8 cellular contexts compared by ENCODE assay signal in genomic region chr13:53782400-53783030, GRCh38.
A peak's percentile ranks its signal among the peaks of the same experiment; 100 is the strongest.
DNase-seq lines count a peak whose midpoint lies in the region; ATAC-seq, FAIRE-seq and TF ChIP-seq lines count a peak whose summit lies in the region.

No MANE protein-coding gene starts in this region.

- peak; percentile 76 for ATAC-seq in GM19467 (IDR thresholded peaks at IDR 0.05; ENCODE audit: unreplicated experiment)

- in situ Hi-C loops in mammary epithelial cell (cut with MboI; ENCODE audit: low sequenced_read_pairs in 2 of 2): no loop called here

- H3K4me3 ChIP-seq in HUES6 (ENCODE audit: low read depth, low read length) (peak overlapping the region; percentile 40; the same call in 1 of the 2 replicates), mammary epithelial cell (replicated peaks in 1 of 3; ENCODE audit: insufficient read depth in 1 of 3, low read depth in 2 of 3, low read length in 3 of 3) (no peak overlapping the region), keratinocyte (ENCODE audit: control insufficient read depth in 2 of 3, extremely low read depth in 1 of 3, insufficient read depth in 2 of 3, low read depth in 1 of 3, low read length in 3 of 3) (no peak overlapping the region)

- H3K4me2 ChIP-seq in mammary epithelial cell (ENCODE audit: insufficient read depth, low read depth, low read length): peak overlapping the region; percentile 26
- peak overlapping the region; percentile 17 for H3K4me2 ChIP-seq in keratinocyte (ENCODE audit: control insufficient read depth, extremely low read depth, insufficient read depth, low read depth, low read length)

- CTCF ChIA-PET in mammary epithelial cell (lab: Charles Lee; ENCODE audit: low non-redundant PET): interaction anchor here (0.7 to 1.0 kb wide), 2 partner anchors 372 to 532 kb away, joined by 4 to 8 read pairs; no protein-coding TSS in a partner anchor

- peak; percentile 76 to 79 for TF ChIP-seq CTCF in mammary epithelial cell (conservative IDR thresholded peaks at IDR 0.05 in 1 of 2, IDR thresholded peaks at IDR 0.05 in 1 of 2; ENCODE audit: extremely low read depth in 1 of 2, insufficient read depth in 1 of 2, low read depth in 1 of 2, low read length in 2 of 2)
- TF ChIP-seq CTCF in keratinocyte (optimal IDR thresholded peaks at IDR 0.05 in 1 of 3, IDR thresholded peaks at IDR 0.05 in 1 of 3, conservative IDR thresholded peaks at IDR 0.05 in 1 of 3; ENCODE audit: extremely low read depth in 1 of 3, insufficient read depth in 2 of 3, low read length in 3 of 3): peak; percentile 46 to 65 (median 51)

- no peaks in the 10 kb centered on the region for H3K27me3 ChIP-seq in HUES6 (ENCODE audit: control insufficient read depth, insufficient read depth, low read length)
- H3K27me3 ChIP-seq in mammary epithelial cell (ENCODE audit: insufficient read depth, low read length): no peaks in the 10 kb centered on the region
- H3K27me3 ChIP-seq in keratinocyte (ENCODE audit: control insufficient read depth, extremely low read depth, insufficient read depth, low read length): no peaks in the 10 kb centered on the region

- H3K79me2 ChIP-seq in mammary epithelial cell (ENCODE audit: insufficient read depth, low read length) (no peaks in the 10 kb centered on the region), keratinocyte (ENCODE audit: control insufficient read depth, insufficient read depth, low read length) (no peaks in the 10 kb centered on the region)

- 8% methylated on average over 9 of the region's 10 CpGs for WGBS in mammary epithelial cell (ENCODE audit: low coverage, missing lambda C conversion rate)

- dilution Hi-C loops in mammary epithelial cell (cut with HindIII; ENCODE audit: low sequenced_read_pairs): no loop called here
- dilution Hi-C loops in keratinocyte (cut with MboI; ENCODE audit: extremely low pct_ligation_motif_present, low sequenced_read_pairs): no loop called here

- H3K36me3 ChIP-seq in HUES6 (ENCODE audit: control insufficient read depth, insufficient read depth, low read length) (no peaks in the 10 kb centered on the region), mammary epithelial cell (ENCODE audit: insufficient read depth, low read length) (no peaks in the 10 kb centered on the region), keratinocyte (ENCODE audit: control insufficient read depth in 2 of 2, extremely low read depth in 1 of 2, insufficient read depth in 2 of 2, low read length in 2 of 2) (no peaks in the 10 kb centered on the region)

- DNase-seq in DMS 273 (lab: John Stamatoyannopoulos, UW; ENCODE audit: unreplicated experiment) (peak; percentile 83), NCI-H82 (lab: John Stamatoyannopoulos, UW) (peak; percentile 93), mammary epithelial cell (peak; percentile 20), keratinocyte (ENCODE audit: low read depth, low spot score) (no peak), superior temporal gyrus (ENCODE audit: extremely low spot score) (peak; percentile 95), T-helper 9 cell (no peak)

- H3K9me3 ChIP-seq in HUES6 (ENCODE audit: control insufficient read depth, insufficient read depth, low read depth, low read length): no peaks in the 10 kb centered on the region
- H3K9me3 ChIP-seq in mammary epithelial cell (replicated peaks; ENCODE audit: insufficient read depth, low read length): no peaks in the 10 kb centered on the region
- H3K9me3 ChIP-seq in keratinocyte (ENCODE audit: control insufficient read depth, low read depth, low read length): no peaks in the 10 kb centered on the region

- H3K9me1 ChIP-seq in keratinocyte (ENCODE audit: control insufficient read depth, extremely low read depth, insufficient read depth, low read length): no peaks in the 10 kb centered on the region

- H3K4me1 ChIP-seq in HUES6 (ENCODE audit: control insufficient read depth, insufficient read depth, low read length) (peaks cover 16% of the 10 kb centered on the region), mammary epithelial cell (ENCODE audit: insufficient read depth, low read length) (no peaks in the 10 kb centered on the region), keratinocyte (ENCODE audit: control insufficient read depth, extremely low read depth, insufficient read depth, low read length) (no peaks in the 10 kb centered on the region)

- FAIRE-seq in keratinocyte (lab: Jason Lieb, UNC): peak; percentile 23

- H2AFZ ChIP-seq in mammary epithelial cell (ENCODE audit: low read depth, low read length): peak overlapping the region; percentile 55
- H2AFZ ChIP-seq in keratinocyte (ENCODE audit: control insufficient read depth, low read length): peak overlapping the region; percentile 29

- H4K20me1 ChIP-seq in mammary epithelial cell (ENCODE audit: insufficient read depth, low read length) (no peaks in the 10 kb centered on the region), keratinocyte (ENCODE audit: control insufficient read depth, extremely low read depth, insufficient read depth, low read length) (no peaks in the 10 kb centered on the region)

- no peak overlapping the region for H3K27ac ChIP-seq in HUES6 (ENCODE audit: low read depth, low read length)
- H3K27ac ChIP-seq in mammary epithelial cell (ENCODE audit: insufficient read depth, low read depth, low read length): no peak overlapping the region
- no peak overlapping the region for H3K27ac ChIP-seq in keratinocyte (ENCODE audit: control insufficient read depth, insufficient read depth, low read length)

- H3K9ac ChIP-seq in HUES6 (ENCODE audit: low read length): no peak overlapping the region
- H3K9ac ChIP-seq in mammary epithelial cell (ENCODE audit: insufficient read depth, low read length): no peak overlapping the region
- H3K9ac ChIP-seq in keratinocyte (ENCODE audit: control insufficient read depth, extremely low read depth, insufficient read depth, low read length): no peak overlapping the region

- no TSS peak for BruUV-seq in mammary epithelial cell (replicated peaks; lab: Mats Ljungman, UMichigan)

- intact Hi-C loops in mammary epithelial cell (cut with micrococcal nuclease): loop anchor here (5.0 kb wide), 1 partner anchor 530 kb away; no protein-coding TSS in a partner anchor

Comparison
In these comparisons a context has a peak if more than half of its experiments do, and no peak if none do; other contexts are left out.
1. DNase-seq: peak in DMS 273 (single experiment), NCI-H82 (single experiment), mammary epithelial cell (single experiment) and superior temporal gyrus (single experiment); none in keratinocyte (single experiment) and T-helper 9 cell (single experiment).